30 cellular contexts compared by ENCODE assay signal in the genomic region with DNA sequence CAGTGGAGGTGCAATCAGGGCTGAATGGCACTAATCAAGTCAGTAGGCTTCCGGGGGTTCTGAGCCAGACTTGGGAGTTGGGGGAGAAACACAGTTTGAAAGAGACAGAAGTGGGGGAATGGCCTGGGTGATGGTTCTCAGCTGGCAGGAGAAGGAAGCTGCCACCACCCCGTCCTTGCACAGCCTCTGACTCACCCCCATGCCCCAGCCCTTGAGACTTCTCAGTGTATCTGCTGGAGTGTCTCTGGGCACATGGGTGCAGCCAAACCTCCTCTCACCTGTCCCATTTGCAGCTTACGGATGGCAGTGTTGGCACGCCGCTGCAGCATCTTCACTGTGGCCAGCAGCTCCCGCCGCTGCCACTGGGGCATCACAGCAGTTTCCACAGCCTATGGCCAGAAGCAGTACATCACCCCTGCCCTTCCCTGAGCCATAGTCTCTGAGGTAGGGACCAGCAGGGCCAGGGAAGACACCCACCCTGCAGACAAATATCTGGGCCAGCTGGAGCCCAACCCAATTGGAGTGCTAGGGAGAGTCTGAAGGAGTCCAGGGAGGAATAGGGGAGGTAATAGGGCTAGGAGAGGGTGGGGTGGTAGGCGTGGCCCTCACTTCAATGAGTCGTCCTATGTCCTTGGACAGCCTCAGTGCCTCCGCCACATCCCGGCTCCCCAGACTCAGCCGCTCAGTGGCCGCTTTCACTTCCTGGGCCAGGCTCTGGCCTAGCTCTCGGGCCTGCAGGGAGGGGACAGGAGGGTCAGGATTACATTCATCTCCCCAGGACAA. TPM values are rescaled to one million over a fixed set of nuclear protein-coding genes. Genes with fewer than 3 reads are reported as not detected.
"Had no signal": no experiment of that assay in that cellular context is flagged by ENCODE, and none has a peak within 500 bp of the region (broad histone marks: within the 10 kb centered on the region; RNA-seq: fewer than 3 reads in every experiment).

No MANE protein-coding gene starts in this region.

- H3K4me3 Mint-ChIP-seq: activated CD8-positive, alpha-beta T cell treated with anti-CD3 and anti-CD28 coated beads for 36 hours; activated naive CD4-positive, alpha-beta T cell treated with anti-CD3 and anti-CD28 coated beads for 36 hours; activated naive CD8-positive, alpha-beta T cell; activated T-helper 1 cell treated with anti-CD3 and anti-CD28 coated beads, Interleukin-12 subunit alpha, Interleukin-12 subunit beta, Interleukin-2, Interleukin-4 antibody, amounts not matched to agents 30 ng/mL and 10 ng/mL and 1 ng/mL, durations not matched to agents 14 hours and 24 hours and 36 hours; brain; central memory CD8-positive, alpha-beta T cell had no signal

- H3K27ac ChIP-seq: ascending aorta, SJCRH30 had no signal

- H3K9me3 ChIP-seq: ascending aorta, SJCRH30, SK-N-SH had no signal

- DNase-seq: activated CD4-positive, alpha-beta T cell treated with anti-CD3 and anti-CD28 coated beads for 4 hours; activated CD8-positive, alpha-beta memory T cell treated with anti-CD3 and anti-CD28 coated beads, Interleukin-2, amount 50 U/mL, for 4 hours; activated CD8-positive, alpha-beta T cell treated with anti-CD3 and anti-CD28 coated beads for 36 hours; activated gamma-delta T cell; activated naive CD4-positive, alpha-beta T cell treated with anti-CD3 and anti-CD28 coated beads for 36 hours; Kasumi-1; KBM-7; NCI-H1092; NCI-H1417; NCI-H1930; NCI-H2107; NCI-H2171 treated with DMSO at 0.1 percent for 48 hours; NCI-H226; NCI-H526; NCI-H82; NK-92 treated with Interleukin-12 subunit alpha and Interleukin-12 subunit beta, amount 100 ng/mL, for 24 hours; OCI-M1; Right ventricle myocardium superior; RPMI8226; SJCRH30; SK-N-SH; T-helper 1 cell had no signal

- H3K27ac Mint-ChIP-seq: activated CD8-positive, alpha-beta T cell treated with anti-CD3 and anti-CD28 coated beads for 36 hours; activated naive CD4-positive, alpha-beta T cell treated with anti-CD3 and anti-CD28 coated beads for 36 hours; activated naive CD8-positive, alpha-beta T cell; activated T-helper 1 cell treated with anti-CD3 and anti-CD28 coated beads, Interleukin-12 subunit alpha, Interleukin-12 subunit beta, Interleukin-2, Interleukin-4 antibody, amounts not matched to agents 30 ng/mL and 10 ng/mL and 1 ng/mL, durations not matched to agents 14 hours and 24 hours and 36 hours; brain had no signal

- H3K9me3 Mint-ChIP-seq: activated CD8-positive, alpha-beta T cell treated with anti-CD3 and anti-CD28 coated beads for 36 hours; activated naive CD4-positive, alpha-beta T cell treated with anti-CD3 and anti-CD28 coated beads for 36 hours; activated T-helper 1 cell treated with anti-CD3 and anti-CD28 coated beads, Interleukin-12 subunit alpha, Interleukin-12 subunit beta, Interleukin-2, Interleukin-4 antibody, amounts not matched to agents 30 ng/mL and 10 ng/mL and 1 ng/mL, durations not matched to agents 14 hours and 24 hours and 36 hours; brain; central memory CD8-positive, alpha-beta T cell had no signal

- H3K4me1 ChIP-seq: SJCRH30 had no signal

- H3K27me3 ChIP-seq: SJCRH30 had no signal

- H3K27me3 Mint-ChIP-seq: activated naive CD8-positive, alpha-beta T cell had no signal

- H3K4me3 ChIP-seq: ascending aorta, SJCRH30 had no signal

RNA-seq across cellular contexts. Expression of a gene that starts 31.7 kb away (rescaled TPM):
- total RNA-seq: activated naive CD4-positive, alpha-beta T cell treated with anti-CD3 and anti-CD28 coated beads for 36 hours; ascending aorta; NCI-H460; Right ventricle myocardium superior; T-helper 2 cell treated with Interferon-gamma antibody and Interleukin-4, amounts not matched to agents 100 ng/mL and 5 ng/mL, for 36 hours had no signal

RNA-seq across cellular contexts. Expression of a gene that starts 40.5 kb away (rescaled TPM):
- total RNA-seq: activated CD8-positive, alpha-beta T cell treated with anti-CD3 and anti-CD28 coated beads for 36 hours; activated naive CD4-positive, alpha-beta T cell treated with anti-CD3 and anti-CD28 coated beads for 36 hours; activated T-helper 1 cell treated with anti-CD3 and anti-CD28 coated beads, Interleukin-12 subunit alpha, Interleukin-12 subunit beta, Interleukin-2, Interleukin-4 antibody, amounts not matched to agents 30 ng/mL and 10 ng/mL and 1 ng/mL, durations not matched to agents 14 hours and 24 hours and 36 hours; ascending aorta; NCI-H460; Right ventricle myocardium superior; SJCRH30; T-helper 2 cell treated with Interferon-gamma antibody and Interleukin-4, amounts not matched to agents 100 ng/mL and 5 ng/mL, for 36 hours had no signal
- polyA plus RNA-seq: adipose tissue, SK-N-SH had no signal
